Comparison of ENCODE assay signal across 8 cellular contexts in genomic region chr9:41232326-41232725, GRCh38. TPM values are rescaled to one million over a fixed set of nuclear protein-coding genes. Genes with fewer than 3 reads are reported as not detected.
DNase-seq lines count a peak whose midpoint lies in the region; ATAC-seq and TF ChIP-seq lines count a peak whose summit lies in the region.
"Not testable (repeated sequence)": the region's sequence is repeated elsewhere in the genome, so short reads cannot be mapped to it uniquely, and the experiment has no call there.

No MANE protein-coding gene starts in this region.

- not testable (repeated sequence) for H3K4me3 ChIP-seq in Peyer's patch

- not testable (repeated sequence) for H3K36me3 Mint-ChIP-seq in activated CD8-positive, alpha-beta memory T cell treated with anti-CD3 and anti-CD28 coated beads, Interleukin-2, amount 10 ng/mL, durations not matched to agents 7 days and 5 days

- H3K27ac ChIP-seq in Peyer's patch = not testable (repeated sequence)

- intact Hi-C loops in cardiac septum (cut with DNase I) = not testable (repeated sequence)

- not testable (repeated sequence) for H3K4me3 Mint-ChIP-seq in activated CD8-positive, alpha-beta memory T cell treated with anti-CD3 and anti-CD28 coated beads, Interleukin-2, amount 10 ng/mL, durations not matched to agents 7 days and 5 days

- not testable (repeated sequence) for H3K27me3 ChIP-seq in Peyer's patch

- TF ChIP-seq CTCF in Peyer's patch (IDR thresholded peaks at IDR 0.05); omental fat pad (IDR thresholded peaks at IDR 0.05): not testable (repeated sequence)

- CTCF ChIA-PET in activated CD8-positive, alpha-beta memory T cell treated with anti-CD3 and anti-CD28 coated beads, Interleukin-2, amount 10 ng/mL, durations not matched to agents 7 days and 5 days (lab: Charles Lee) = not testable (repeated sequence)

- ATAC-seq in activated CD8-positive, alpha-beta memory T cell treated with anti-CD3 and anti-CD28 coated beads, Interleukin-2, amount 10 ng/mL, durations not matched to agents 7 days and 5 days = not testable (repeated sequence)
- peak; percentile 66 for ATAC-seq in omental fat pad (ENCODE audit: low FRiP score)

- H3K27ac Mint-ChIP-seq in activated CD8-positive, alpha-beta memory T cell treated with anti-CD3 and anti-CD28 coated beads, Interleukin-2, amount 10 ng/mL, durations not matched to agents 7 days and 5 days = not testable (repeated sequence)

- DNase-seq in EL = peak; percentile 1
- DNase-seq in Peyer's patch = peak; percentile 44 to 58 (median 53)
- DNase-seq in activated CD8-positive, alpha-beta memory T cell treated with anti-CD3 and anti-CD28 coated beads, Interleukin-2, amount 10 ng/mL, durations not matched to agents 7 days and 5 days = peak; percentile 42
- peak; percentile 0 for DNase-seq in cerebellar cortex (ENCODE audit: low spot score)
- peak; percentile 87 for DNase-seq in cardiac septum (ENCODE audit: low spot score)
- DNase-seq in left kidney (ENCODE audit: low read depth, low spot score) = peak; percentile 10
- not testable (repeated sequence) for DNase-seq in omental fat pad (ENCODE audit: low spot score)
- DNase-seq in superior temporal gyrus (ENCODE audit: extremely low spot score) = peak; percentile 7

- not testable (repeated sequence) for H3K36me3 ChIP-seq in Peyer's patch

- H3K27me3 Mint-ChIP-seq in activated CD8-positive, alpha-beta memory T cell treated with anti-CD3 and anti-CD28 coated beads, Interleukin-2, amount 10 ng/mL, durations not matched to agents 7 days and 5 days = not testable (repeated sequence)

- not testable (repeated sequence) for H3K9me3 Mint-ChIP-seq in activated CD8-positive, alpha-beta memory T cell treated with anti-CD3 and anti-CD28 coated beads, Interleukin-2, amount 10 ng/mL, durations not matched to agents 7 days and 5 days (ENCODE audit: low read depth)

- H3K4me1 ChIP-seq in Peyer's patch = not testable (repeated sequence)

- H3K9me3 ChIP-seq in Peyer's patch = not testable (repeated sequence)

- not testable (repeated sequence) for TF ChIP-seq POLR2A in Peyer's patch (IDR thresholded peaks at IDR 0.05)

- not testable (repeated sequence) for H3K4me1 Mint-ChIP-seq in activated CD8-positive, alpha-beta memory T cell treated with anti-CD3 and anti-CD28 coated beads, Interleukin-2, amount 10 ng/mL, durations not matched to agents 7 days and 5 days

RNA-seq across cellular contexts. Expression of gene ZNG1F, which starts 43.2 kb away (rescaled TPM):
- 10 to 100 TPM in 3 of 4 donors, 1 to 10 TPM in 1; 6.6 to 34.3 (median 24.1) TPM for total RNA-seq in Peyer's patch
- total RNA-seq in activated CD8-positive, alpha-beta memory T cell treated with anti-CD3 and anti-CD28 coated beads, Interleukin-2, amount 10 ng/mL, durations not matched to agents 7 days and 5 days = 10 to 100 TPM; 14.1 to 14.3 TPM
- total RNA-seq in cardiac septum = 3.2 TPM
- total RNA-seq in omental fat pad = 1 to 10 TPM; 6.8 to 10.0 (median 7.5) TPM
